In genomic region chr15:63048115-63048985, GRCh38 we compare ENCODE assay signal across 1 cellular context.
TF ChIP-seq lines count a peak whose summit lies in the region.

No MANE protein-coding gene starts in this region.

TF ChIP-seq in WTC11, 78 proteins besides CTCF, POLR2A, EP300 and RAD21 (continued from another document):
- TF ChIP-seq E2F5 (CRISPR knock-in tag; IDR thresholded peaks at IDR 0.05) (peak; percentile 69; the same call in 1 of the 2 replicates), NFYB (CRISPR knock-in tag; conservative IDR thresholded peaks at IDR 0.05; ENCODE audit: low read depth) (no peak), SP1 (CRISPR knock-in tag; conservative IDR thresholded peaks at IDR 0.05) (peak; percentile 88), ZNF121 (CRISPR knock-in tag; IDR thresholded peaks at IDR 0.05) (0 out of 2 replicates have a peak, but pooled peaks have one; percentile 20), FOXJ3 (CRISPR knock-in tag; IDR thresholded peaks at IDR 0.05; ENCODE audit: borderline replicate concordance) (no peak), ERG (CRISPR knock-in tag; IDR thresholded peaks at IDR 0.05) (peak; percentile 95), NFE2L1 (CRISPR knock-in tag; IDR thresholded peaks at IDR 0.05) (no peak), OVOL2 (CRISPR knock-in tag; IDR thresholded peaks at IDR 0.05; ENCODE audit: borderline replicate concordance) (0 out of 2 replicates have a peak, but pooled peaks have one; percentile 8), ZNF232 (CRISPR knock-in tag; IDR thresholded peaks at IDR 0.05) (no peak; the same call in none of the 2 replicates), ZNF512 (CRISPR knock-in tag; IDR thresholded peaks at IDR 0.05; ENCODE audit: borderline replicate concordance) (no peak), ZBTB21 (CRISPR knock-in tag; IDR thresholded peaks at IDR 0.05; ENCODE audit: borderline replicate concordance) (peak; percentile 51), STAT6 (CRISPR knock-in tag; conservative IDR thresholded peaks at IDR 0.05; ENCODE audit: low read depth) (no peak), MYBL2 (CRISPR knock-in tag; IDR thresholded peaks at IDR 0.05) (peak; percentile 90), NR2C2 (CRISPR knock-in tag; IDR thresholded peaks at IDR 0.05) (0 out of 2 replicates have a peak, but pooled peaks have one; percentile 23), PRRX2 (CRISPR knock-in tag; IDR thresholded peaks at IDR 0.05) (peak; percentile 93), SMAD4 (CRISPR knock-in tag; IDR thresholded peaks at IDR 0.05) (no peak; the same call in 1 of the 2 replicates), SOX15 (CRISPR knock-in tag; IDR thresholded peaks at IDR 0.05) (no peak; the same call in 1 of the 2 replicates), NFATC4 (CRISPR knock-in tag; IDR thresholded peaks at IDR 0.05) (peak; percentile 88)
- TF ChIP-seq, protein P1, sequence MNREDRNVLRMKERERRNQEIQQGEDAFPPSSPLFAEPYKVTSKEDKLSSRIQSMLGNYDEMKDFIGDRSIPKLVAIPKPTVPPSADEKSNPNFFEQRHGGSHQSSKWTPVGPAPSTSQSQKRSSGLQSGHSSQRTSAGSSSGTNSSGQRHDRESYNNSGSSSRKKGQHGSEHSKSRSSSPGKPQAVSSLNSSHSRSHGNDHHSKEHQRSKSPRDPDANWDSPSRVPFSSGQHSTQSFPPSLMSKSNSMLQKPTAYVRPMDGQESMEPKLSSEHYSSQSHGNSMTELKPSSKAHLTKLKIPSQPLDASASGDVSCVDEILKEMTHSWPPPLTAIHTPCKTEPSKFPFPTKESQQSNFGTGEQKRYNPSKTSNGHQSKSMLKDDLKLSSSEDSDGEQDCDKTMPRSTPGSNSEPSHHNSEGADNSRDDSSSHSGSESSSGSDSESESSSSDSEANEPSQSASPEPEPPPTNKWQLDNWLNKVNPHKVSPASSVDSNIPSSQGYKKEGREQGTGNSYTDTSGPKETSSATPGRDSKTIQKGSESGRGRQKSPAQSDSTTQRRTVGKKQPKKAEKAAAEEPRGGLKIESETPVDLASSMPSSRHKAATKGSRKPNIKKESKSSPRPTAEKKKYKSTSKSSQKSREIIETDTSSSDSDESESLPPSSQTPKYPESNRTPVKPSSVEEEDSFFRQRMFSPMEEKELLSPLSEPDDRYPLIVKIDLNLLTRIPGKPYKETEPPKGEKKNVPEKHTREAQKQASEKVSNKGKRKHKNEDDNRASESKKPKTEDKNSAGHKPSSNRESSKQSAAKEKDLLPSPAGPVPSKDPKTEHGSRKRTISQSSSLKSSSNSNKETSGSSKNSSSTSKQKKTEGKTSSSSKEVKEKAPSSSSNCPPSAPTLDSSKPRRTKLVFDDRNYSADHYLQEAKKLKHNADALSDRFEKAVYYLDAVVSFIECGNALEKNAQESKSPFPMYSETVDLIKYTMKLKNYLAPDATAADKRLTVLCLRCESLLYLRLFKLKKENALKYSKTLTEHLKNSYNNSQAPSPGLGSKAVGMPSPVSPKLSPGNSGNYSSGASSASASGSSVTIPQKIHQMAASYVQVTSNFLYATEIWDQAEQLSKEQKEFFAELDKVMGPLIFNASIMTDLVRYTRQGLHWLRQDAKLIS (CRISPR knock-in tag; IDR thresholded peaks at IDR 0.05; ENCODE audit: borderline replicate concordance): peak; percentile 12; the same call in 1 of the 2 replicates
- TF ChIP-seq, protein P2, sequence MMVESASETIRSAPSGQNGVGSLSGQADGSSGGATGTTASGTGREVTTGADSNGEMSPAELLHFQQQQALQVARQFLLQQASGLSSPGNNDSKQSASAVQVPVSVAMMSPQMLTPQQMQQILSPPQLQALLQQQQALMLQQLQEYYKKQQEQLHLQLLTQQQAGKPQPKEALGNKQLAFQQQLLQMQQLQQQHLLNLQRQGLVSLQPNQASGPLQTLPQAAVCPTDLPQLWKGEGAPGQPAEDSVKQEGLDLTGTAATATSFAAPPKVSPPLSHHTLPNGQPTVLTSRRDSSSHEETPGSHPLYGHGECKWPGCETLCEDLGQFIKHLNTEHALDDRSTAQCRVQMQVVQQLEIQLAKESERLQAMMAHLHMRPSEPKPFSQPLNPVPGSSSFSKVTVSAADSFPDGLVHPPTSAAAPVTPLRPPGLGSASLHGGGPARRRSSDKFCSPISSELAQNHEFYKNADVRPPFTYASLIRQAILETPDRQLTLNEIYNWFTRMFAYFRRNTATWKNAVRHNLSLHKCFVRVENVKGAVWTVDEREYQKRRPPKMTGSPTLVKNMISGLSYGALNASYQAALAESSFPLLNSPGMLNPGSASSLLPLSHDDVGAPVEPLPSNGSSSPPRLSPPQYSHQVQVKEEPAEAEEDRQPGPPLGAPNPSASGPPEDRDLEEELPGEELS (CRISPR knock-in tag; IDR thresholded peaks at IDR 0.05): peak; percentile 54
- TF ChIP-seq, protein P3, sequence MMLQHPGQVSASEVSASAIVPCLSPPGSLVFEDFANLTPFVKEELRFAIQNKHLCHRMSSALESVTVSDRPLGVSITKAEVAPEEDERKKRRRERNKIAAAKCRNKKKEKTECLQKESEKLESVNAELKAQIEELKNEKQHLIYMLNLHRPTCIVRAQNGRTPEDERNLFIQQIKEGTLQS (CRISPR knock-in tag; conservative IDR thresholded peaks at IDR 0.05): no peak
- TF ChIP-seq, protein P4, sequence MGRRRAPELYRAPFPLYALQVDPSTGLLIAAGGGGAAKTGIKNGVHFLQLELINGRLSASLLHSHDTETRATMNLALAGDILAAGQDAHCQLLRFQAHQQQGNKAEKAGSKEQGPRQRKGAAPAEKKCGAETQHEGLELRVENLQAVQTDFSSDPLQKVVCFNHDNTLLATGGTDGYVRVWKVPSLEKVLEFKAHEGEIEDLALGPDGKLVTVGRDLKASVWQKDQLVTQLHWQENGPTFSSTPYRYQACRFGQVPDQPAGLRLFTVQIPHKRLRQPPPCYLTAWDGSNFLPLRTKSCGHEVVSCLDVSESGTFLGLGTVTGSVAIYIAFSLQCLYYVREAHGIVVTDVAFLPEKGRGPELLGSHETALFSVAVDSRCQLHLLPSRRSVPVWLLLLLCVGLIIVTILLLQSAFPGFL (CRISPR knock-in tag; IDR thresholded peaks at IDR 0.05; ENCODE audit: borderline replicate concordance): peak; percentile 92
- TF ChIP-seq, protein P5, sequence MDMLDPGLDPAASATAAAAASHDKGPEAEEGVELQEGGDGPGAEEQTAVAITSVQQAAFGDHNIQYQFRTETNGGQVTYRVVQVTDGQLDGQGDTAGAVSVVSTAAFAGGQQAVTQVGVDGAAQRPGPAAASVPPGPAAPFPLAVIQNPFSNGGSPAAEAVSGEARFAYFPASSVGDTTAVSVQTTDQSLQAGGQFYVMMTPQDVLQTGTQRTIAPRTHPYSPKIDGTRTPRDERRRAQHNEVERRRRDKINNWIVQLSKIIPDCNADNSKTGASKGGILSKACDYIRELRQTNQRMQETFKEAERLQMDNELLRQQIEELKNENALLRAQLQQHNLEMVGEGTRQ (CRISPR knock-in tag; IDR thresholded peaks at IDR 0.05): no peak; the same call in 1 of the 2 replicates
- TF ChIP-seq, protein P6, sequence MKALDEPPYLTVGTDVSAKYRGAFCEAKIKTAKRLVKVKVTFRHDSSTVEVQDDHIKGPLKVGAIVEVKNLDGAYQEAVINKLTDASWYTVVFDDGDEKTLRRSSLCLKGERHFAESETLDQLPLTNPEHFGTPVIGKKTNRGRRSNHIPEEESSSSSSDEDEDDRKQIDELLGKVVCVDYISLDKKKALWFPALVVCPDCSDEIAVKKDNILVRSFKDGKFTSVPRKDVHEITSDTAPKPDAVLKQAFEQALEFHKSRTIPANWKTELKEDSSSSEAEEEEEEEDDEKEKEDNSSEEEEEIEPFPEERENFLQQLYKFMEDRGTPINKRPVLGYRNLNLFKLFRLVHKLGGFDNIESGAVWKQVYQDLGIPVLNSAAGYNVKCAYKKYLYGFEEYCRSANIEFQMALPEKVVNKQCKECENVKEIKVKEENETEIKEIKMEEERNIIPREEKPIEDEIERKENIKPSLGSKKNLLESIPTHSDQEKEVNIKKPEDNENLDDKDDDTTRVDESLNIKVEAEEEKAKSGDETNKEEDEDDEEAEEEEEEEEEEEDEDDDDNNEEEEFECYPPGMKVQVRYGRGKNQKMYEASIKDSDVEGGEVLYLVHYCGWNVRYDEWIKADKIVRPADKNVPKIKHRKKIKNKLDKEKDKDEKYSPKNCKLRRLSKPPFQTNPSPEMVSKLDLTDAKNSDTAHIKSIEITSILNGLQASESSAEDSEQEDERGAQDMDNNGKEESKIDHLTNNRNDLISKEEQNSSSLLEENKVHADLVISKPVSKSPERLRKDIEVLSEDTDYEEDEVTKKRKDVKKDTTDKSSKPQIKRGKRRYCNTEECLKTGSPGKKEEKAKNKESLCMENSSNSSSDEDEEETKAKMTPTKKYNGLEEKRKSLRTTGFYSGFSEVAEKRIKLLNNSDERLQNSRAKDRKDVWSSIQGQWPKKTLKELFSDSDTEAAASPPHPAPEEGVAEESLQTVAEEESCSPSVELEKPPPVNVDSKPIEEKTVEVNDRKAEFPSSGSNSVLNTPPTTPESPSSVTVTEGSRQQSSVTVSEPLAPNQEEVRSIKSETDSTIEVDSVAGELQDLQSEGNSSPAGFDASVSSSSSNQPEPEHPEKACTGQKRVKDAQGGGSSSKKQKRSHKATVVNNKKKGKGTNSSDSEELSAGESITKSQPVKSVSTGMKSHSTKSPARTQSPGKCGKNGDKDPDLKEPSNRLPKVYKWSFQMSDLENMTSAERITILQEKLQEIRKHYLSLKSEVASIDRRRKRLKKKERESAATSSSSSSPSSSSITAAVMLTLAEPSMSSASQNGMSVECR (CRISPR knock-in tag; IDR thresholded peaks at IDR 0.05; ENCODE audit: borderline replicate concordance): peak; percentile 70
